In the genomic region with DNA sequence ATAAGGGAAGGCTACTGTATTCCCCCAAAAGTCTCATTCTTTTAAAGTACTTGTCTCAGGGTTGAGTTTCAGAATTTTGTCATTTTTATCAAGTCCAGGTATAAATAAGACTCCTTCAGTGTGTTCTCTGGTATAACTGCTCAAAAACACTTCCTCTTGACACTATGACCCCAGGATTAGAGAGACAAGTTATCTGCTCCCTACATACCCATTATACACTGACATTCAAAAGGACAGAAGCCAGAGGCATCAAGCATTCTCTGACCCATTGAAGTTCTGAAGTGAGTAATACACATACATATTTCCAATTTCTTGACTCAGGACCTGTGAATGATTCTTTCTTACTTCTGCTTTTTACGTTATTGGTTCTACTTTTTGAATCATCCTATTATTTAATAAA, we compare ENCODE assay signal across 26 cellular contexts.
"Had no signal": no experiment of that assay in that cellular context is flagged by ENCODE, and none has a peak within 500 bp of the region (broad histone marks: within the 10 kb centered on the region; RNA-seq: fewer than 3 reads in every experiment).

No MANE protein-coding gene starts in this region.

- H3K27me3 ChIP-seq: esophagus squamous epithelium, neutrophil, pancreas, right lobe of liver, testis, tibial artery had no signal

- H3K4me2 ChIP-seq: smooth muscle cell had no signal

- FAIRE-seq: keratinocyte, pancreas had no signal

- H3K4me3 ChIP-seq: coronary artery, esophagus squamous epithelium, lower lobe of right lung, mucosa of descending colon, pancreas, right lobe of liver, smooth muscle cell, testis, tibial artery had no signal

- DNase-seq: dermis blood vessel endothelial cell; effector memory CD4-positive, alpha-beta T cell; erythroblast; esophagus squamous epithelium; foreskin melanocyte; glutamatergic neuron; left ventricle myocardium superior; lower lobe of right lung; mucosa of descending colon; naive B cell; pancreas; retina; right lobe of liver; stimulated activated CD4-positive, alpha-beta T cell treated with anti-CD3 and anti-CD28 coated beads, Interleukin-12 subunit alpha, Interleukin-12 subunit beta, amount 100 ng/mL, for 4 hours; stimulated activated CD4-positive, alpha-beta T cell treated with anti-CD3 and anti-CD28 coated beads, Interleukin-1b, Interleukin-23, amount 100 ng/mL, for 48 hours; stimulated activated CD4-positive, alpha-beta T cell treated with anti-CD3 and anti-CD28 coated beads, Interleukin-4, amount 100 ng/mL, for 24 hours; stimulated activated naive CD8-positive, alpha-beta T cell treated with anti-CD3 and anti-CD28 coated beads, Interleukin-15, Interleukin-2, amounts not matched to agents 100 U/mL and 50 U/mL, for 24 hours; substantia nigra; testis; tibial artery had no signal

- H3K9me3 ChIP-seq: esophagus squamous epithelium, lower lobe of right lung, neutrophil, pancreas, right lobe of liver, testis, tibial artery had no signal

- ATAC-seq: left ventricle myocardium superior; lower lobe of right lung; mucosa of descending colon; natural killer cell treated with Interleukin-12 subunit alpha and Interleukin-12 subunit beta and Interleukin-15 and Interleukin-18, amount 100 ng/mL, for 72 hours; pancreas; right lobe of liver; stimulated activated effector memory CD8-positive, alpha-beta T cell treated with anti-CD3 and anti-CD28 coated beads, Interleukin-12 subunit alpha, Interleukin-12 subunit beta, amount 100 ng/mL, for 72 hours; stimulated activated naive CD8-positive, alpha-beta T cell treated with anti-CD3 and anti-CD28 coated beads, Interleukin-15, Interleukin-2, amounts not matched to agents 100 U/mL and 50 U/mL, for 24 hours had no signal

- H3K4me1 ChIP-seq: esophagus squamous epithelium, lower lobe of right lung, pancreas, right lobe of liver, testis, tibial artery had no signal

- H3K36me3 ChIP-seq: esophagus squamous epithelium, lower lobe of right lung, neutrophil, pancreas, right lobe of liver, tibial artery had no signal

- H3K27ac ChIP-seq: coronary artery, esophagus squamous epithelium, lower lobe of right lung, neutrophil, pancreas, right lobe of liver, testis, tibial artery had no signal
